9 cellular contexts compared by ENCODE assay signal in genomic region chr20:37804584-37805566, GRCh38.
DNase-seq lines count a peak whose midpoint lies in the region; ATAC-seq and TF ChIP-seq lines count a peak whose summit lies in the region.
"Had no signal": no experiment of that assay in that cellular context is flagged by ENCODE, and none has a peak within 500 bp of the region (broad histone marks: within the 10 kb centered on the region; RNA-seq: fewer than 3 reads in every experiment).

No MANE protein-coding gene starts in this region.

- H3K9me3 ChIP-seq in HUES6 (ENCODE audit: control insufficient read depth, insufficient read depth, low read depth, low read length), result no peaks in the 10 kb centered on the region

- no peaks in the 10 kb centered on the region for H3K27me3 ChIP-seq in HUES6 (ENCODE audit: control insufficient read depth, insufficient read depth, low read length)

- ATAC-seq in GM21381 (IDR thresholded peaks at IDR 0.05; ENCODE audit: unreplicated experiment), result peak; percentile 62

- H3K36me3 ChIP-seq in HUES6 (ENCODE audit: control insufficient read depth, insufficient read depth, low read length), result peaks cover 30% of the 10 kb centered on the region; the same call in 1 of the 2 replicates

- POLR2A ChIA-PET in GM10248 (lab: Yijun Ruan, JAX), result interaction anchor here (1.0 kb wide), 1 partner anchor 10 kb away, joined by 4 read pairs; no protein-coding TSS in a partner anchor

- H3K4me3 ChIP-seq in HUES6 (ENCODE audit: low read depth, low read length) (no peak overlapping the region), fibroblast of the aortic adventitia (ENCODE audit: low read depth, low read length) (no peak overlapping the region)

- DNase-seq in GM10248 (ENCODE audit: extremely low spot score) (peak; percentile 45), fibroblast of the aortic adventitia (ENCODE audit: low read depth) (peak; percentile 6), cardiac septum (ENCODE audit: low spot score) (no peak), NK-92 (lab: John Stamatoyannopoulos, UW; ENCODE audit: unreplicated experiment) (no peak)
- no peak for DNase-seq in stimulated activated CD8-positive, alpha-beta memory T cell treated with anti-CD3 and anti-CD28 coated beads, Interleukin-4, amount 100 ng/mL, for 48 hours
- DNase-seq in stimulated activated CD4-positive, alpha-beta T cell treated with anti-CD3 and anti-CD28 coated beads, Interleukin-1b, Interleukin-23, amount 100 ng/mL, for 48 hours, result no peak
- DNase-seq: left cardiac atrium had no signal

- H3K9ac ChIP-seq in HUES6 (ENCODE audit: low read length), result no peak overlapping the region

- TF ChIP-seq CTCF in GM10248 (IDR thresholded peaks at IDR 0.05; ENCODE audit: control extremely low read depth, extremely low read depth, low read depth, missing control alignments), result no peak
- no peak for TF ChIP-seq CTCF in fibroblast of the aortic adventitia (IDR thresholded peaks at IDR 0.05; ENCODE audit: insufficient read depth, low read length)

- intact Hi-C loops in cardiac septum (cut with DNase I), result no loop called here

- H3K27ac ChIP-seq in HUES6 (ENCODE audit: low read depth, low read length), result peak overlapping the region; percentile 23; the same call in 1 of the 2 replicates

- CTCF ChIA-PET in GM10248 (lab: Yijun Ruan, JAX), result interaction anchor here (0.7 to 1.8 kb wide), 4 partner anchors 15 to 55 kb away, joined by 3 to 6 read pairs (median 3); no protein-coding TSS in a partner anchor

- peaks cover 5% of the 10 kb centered on the region for H3K4me1 ChIP-seq in HUES6 (ENCODE audit: control insufficient read depth, insufficient read depth, low read length)

Comparison
In these comparisons a context has a peak if more than half of its experiments do, and no peak if none do; other contexts are left out.
1. DNase-seq: peak in GM10248 (single experiment) and fibroblast of the aortic adventitia (single experiment); none in stimulated activated CD8-positive, alpha-beta memory T cell treated with anti-CD3 and anti-CD28 coated beads, Interleukin-4, amount 100 ng/mL, for 48 hours (single experiment), cardiac septum (single experiment), stimulated activated CD4-positive, alpha-beta T cell treated with anti-CD3 and anti-CD28 coated beads, Interleukin-1b, Interleukin-23, amount 100 ng/mL, for 48 hours (single experiment) and NK-92 (single experiment).